8 cellular contexts compared by ENCODE assay signal in the genomic region with DNA sequence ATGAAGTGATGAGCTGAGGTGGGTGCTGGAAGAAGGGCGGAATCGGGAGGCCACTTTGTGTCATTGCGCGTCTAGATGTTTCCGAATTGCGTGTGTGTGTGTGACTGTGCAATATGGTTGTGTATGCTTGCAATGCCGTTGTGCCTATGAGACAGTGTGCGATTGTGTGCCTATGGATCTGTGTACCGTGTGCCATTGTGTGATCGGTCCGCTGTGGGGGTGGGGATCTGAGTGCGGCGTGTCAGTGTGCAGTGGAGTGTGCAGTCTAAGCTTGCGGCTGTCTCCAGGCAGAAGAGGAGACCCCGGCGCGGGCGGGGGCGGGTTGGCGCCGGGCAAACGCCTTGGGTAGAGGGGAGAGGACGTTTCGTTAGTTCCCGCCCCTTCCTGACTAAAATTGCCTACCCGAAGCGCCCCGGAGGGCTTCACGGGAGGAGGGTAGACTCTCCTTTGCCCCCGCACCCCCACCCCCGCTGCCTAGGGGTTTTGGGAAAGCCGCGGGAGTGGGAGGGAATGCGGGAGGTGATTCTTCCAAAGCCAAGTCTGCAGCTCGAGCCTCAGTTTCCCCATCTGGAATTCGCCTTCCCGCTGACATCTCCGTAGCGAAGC. TPM values are rescaled to one million over a fixed set of nuclear protein-coding genes. Genes with fewer than 3 reads are reported as not detected.
DNase-seq lines count a peak whose midpoint lies in the region; ATAC-seq and TF ChIP-seq lines count a peak whose summit lies in the region.

No MANE protein-coding gene starts in this region.

- H3K23ac ChIP-seq in IMR-90 (ENCODE audit: low read depth, low read length): peak overlapping the region; percentile 99

- H3K14ac ChIP-seq in IMR-90 (replicated peaks; ENCODE audit: low read depth, low read length): peak overlapping the region; percentile 88

- peak overlapping the region; percentile 86 for H3K4me2 ChIP-seq in IMR-90 (ENCODE audit: low read depth, low read length)

- 0 out of 2 replicates have a peak, but pooled peaks have one; percentile 11 for TF ChIP-seq POLR2A in IMR-90 (IDR thresholded peaks at IDR 0.05; ENCODE audit: low read depth, low read length)

- H2AK9ac ChIP-seq in IMR-90 (replicated peaks; ENCODE audit: low read depth, low read length, poor library complexity): peak overlapping the region; percentile 90

- H3K9ac ChIP-seq in IMR-90 (ENCODE audit: low read depth, low read length): peak overlapping the region; percentile 60

- H3K4me3 Mint-ChIP-seq in activated CD4-positive, alpha-beta T cell treated with anti-CD3 and anti-CD28 coated beads for 36 hours: peak overlapping the region; percentile 75
- peak overlapping the region; percentile 83 for H3K4me3 Mint-ChIP-seq in stimulated activated naive CD8-positive, alpha-beta T cell treated with anti-CD3 and anti-CD28 coated beads, Interleukin-15, Interleukin-2, amounts not matched to agents 100 ng/mL and 50 ng/mL, for 24 hours

- H4K5ac ChIP-seq in IMR-90 (ENCODE audit: low read depth, low read length): peak overlapping the region; percentile 86

- H3K27ac ChIP-seq in IMR-90 (ENCODE audit: insufficient read depth, low read length): peak overlapping the region; percentile 84
- H3K27ac ChIP-seq in ectodermal cell (ENCODE audit: insufficient read depth, low read depth, low read length, poor library complexity, severe bottlenecking): peak overlapping the region; percentile 98
- H3K27ac ChIP-seq in lung (ENCODE audit: low read depth in 1 of 2, low read length in 1 of 2): peak overlapping the region; percentile 72 to 75

- H2BK5ac ChIP-seq in IMR-90 (ENCODE audit: low read depth, low read length, poor library complexity, severe bottlenecking): peak overlapping the region; percentile 72

- 7% methylated on average over 6 of the region's 39 CpGs; no CpG with 5 or more reads in 1 of the 2 experiments for WGBS in IMR-90 (ENCODE audit: extremely low coverage in 2 of 2, insufficient read length in 1 of 2), 2 experiments
- 11 to 13% methylated on average over 39 of the region's 39 CpGs for WGBS in ectodermal cell, 2 experiments
- WGBS in lung, 2 donors: 2 to 19% methylated on average over 39 of the region's 39 CpGs

- peak overlapping the region; percentile 41 for H3K4me3 ChIP-seq in IMR-90 (ENCODE audit: insufficient read depth, low read depth, low read length)
- H3K4me3 ChIP-seq in ectodermal cell (ENCODE audit: insufficient read depth, low read depth, low read length): peak overlapping the region; percentile 45
- H3K4me3 ChIP-seq in lung: peak overlapping the region; percentile 17

- peak overlapping the region; percentile 96 for H3K4ac ChIP-seq in IMR-90 (ENCODE audit: low read depth, low read length)

- POLR2A ChIA-PET in IMR-90 (lab: Charles Lee; ENCODE audit: unreplicated experiment): no interaction called here
- POLR2A ChIA-PET in activated CD4-positive, alpha-beta T cell treated with anti-CD3 and anti-CD28 coated beads for 36 hours (lab: Charles Lee): interaction anchor here (0.6 kb wide), 1 partner anchor 168 kb away, joined by 3 read pairs; no protein-coding TSS in a partner anchor

- no peaks in the 10 kb centered on the region for H3K27me3 Mint-ChIP-seq in activated CD4-positive, alpha-beta T cell treated with anti-CD3 and anti-CD28 coated beads for 36 hours
- H3K27me3 Mint-ChIP-seq in stimulated activated naive CD8-positive, alpha-beta T cell treated with anti-CD3 and anti-CD28 coated beads, Interleukin-15, Interleukin-2, amounts not matched to agents 100 ng/mL and 50 ng/mL, for 24 hours: no peaks in the 10 kb centered on the region

- dilution Hi-C loops in IMR-90 (cut with HindIII; ENCODE audit: low sequenced_read_pairs, unreplicated experiment): no loop called here

- H2BK120ac ChIP-seq in IMR-90 (ENCODE audit: low read depth, low read length): peak overlapping the region; percentile 86

- peak overlapping the region; percentile 82 for H2AFZ ChIP-seq in IMR-90 (replicated peaks; ENCODE audit: low read length, poor library complexity)

- intact Hi-C loops in IMR-90 (cut with micrococcal nuclease): loop anchor here (2.0 kb wide), 1 partner anchor 82 kb away; a partner anchor contains a TSS
- intact Hi-C loops in activated CD4-positive, alpha-beta T cell treated with anti-CD3 and anti-CD28 coated beads for 36 hours (cut with DNase I, micrococcal nuclease): loop anchor here (2.0 to 5.0 kb wide), 4 partner anchors 36 to 192 kb away; a partner anchor contains a TSS

- H3K9me3 Mint-ChIP-seq in activated CD4-positive, alpha-beta T cell treated with anti-CD3 and anti-CD28 coated beads for 36 hours (ENCODE audit: low read depth): no peaks in the 10 kb centered on the region
- no peaks in the 10 kb centered on the region for H3K9me3 Mint-ChIP-seq in stimulated activated naive CD8-positive, alpha-beta T cell treated with anti-CD3 and anti-CD28 coated beads, Interleukin-15, Interleukin-2, amounts not matched to agents 100 ng/mL and 50 ng/mL, for 24 hours

- H4K20me1 ChIP-seq in IMR-90 (ENCODE audit: insufficient read depth, low read length): peaks cover 6% of the 10 kb centered on the region

- ATAC-seq in IMR-90 (ENCODE audit: low read depth) (no peak), lung (ENCODE audit: insufficient read depth, low FRiP score) (no peak), HG03354 (IDR thresholded peaks at IDR 0.05; ENCODE audit: poor library complexity, severe bottlenecking, unreplicated experiment) (no peak)
- ATAC-seq in activated CD4-positive, alpha-beta T cell treated with anti-CD3 and anti-CD28 coated beads for 36 hours: peak; percentile 64

- peaks cover 38% of the 10 kb centered on the region for H3K4me1 Mint-ChIP-seq in activated CD4-positive, alpha-beta T cell treated with anti-CD3 and anti-CD28 coated beads for 36 hours
- H3K4me1 Mint-ChIP-seq in stimulated activated naive CD8-positive, alpha-beta T cell treated with anti-CD3 and anti-CD28 coated beads, Interleukin-15, Interleukin-2, amounts not matched to agents 100 ng/mL and 50 ng/mL, for 24 hours (ENCODE audit: low read depth): peaks cover 60% of the 10 kb centered on the region

- TF ChIP-seq RAD21 in IMR-90 (IDR thresholded peaks at IDR 0.05; ENCODE audit: low read length): no peak

- peak overlapping the region; percentile 79 to 91 for H4K8ac ChIP-seq in IMR-90 (ENCODE audit: low read depth in 2 of 2, low read length in 2 of 2)

- BruUV-seq in IMR-90 (replicated peaks; lab: Mats Ljungman, UMichigan): no TSS peak

- H3K18ac ChIP-seq in IMR-90 (ENCODE audit: low read depth, low read length): peak overlapping the region; percentile 70

- peaks cover 6 to 56% of the 10 kb centered on the region in 2 experiments for H3K79me1 ChIP-seq in IMR-90 (ENCODE audit: low read depth in 1 of 2, low read length in 2 of 2)

- H3K9me3 ChIP-seq in IMR-90 (ENCODE audit: control insufficient read depth, insufficient read depth, low read length) (no peaks in the 10 kb centered on the region), ectodermal cell (ENCODE audit: control insufficient read depth, low read length) (no peaks in the 10 kb centered on the region), lung (ENCODE audit: control insufficient read depth in 2 of 2, insufficient read depth in 1 of 2, low read length in 1 of 2) (no peaks in the 10 kb centered on the region)

- H3K27me3 ChIP-seq in IMR-90 (ENCODE audit: control insufficient read depth, insufficient read depth, low read length) (no peaks in the 10 kb centered on the region), ectodermal cell (ENCODE audit: control insufficient read depth, insufficient read depth, low read length, poor library complexity, severe bottlenecking) (no peaks in the 10 kb centered on the region), lung (ENCODE audit: control insufficient read depth, insufficient read depth) (no peaks in the 10 kb centered on the region)

- in situ Hi-C loops in IMR-90 (cut with MboI; ENCODE audit: low sequenced_read_pairs): no loop called here

- H2BK20ac ChIP-seq in IMR-90 (ENCODE audit: low read depth, low read length): peak overlapping the region; percentile 81

- H3K9me1 ChIP-seq in IMR-90 (ENCODE audit: insufficient read depth, low read length): peaks cover 38% of the 10 kb centered on the region

- H2AK5ac ChIP-seq in IMR-90 (ENCODE audit: low read depth, low read length): peak overlapping the region; percentile 100

- peak overlapping the region; percentile 82; the same call in 2 of the 3 replicates for H2BK15ac ChIP-seq in IMR-90 (ENCODE audit: low read depth, low read length)

- H3K36me3 ChIP-seq in IMR-90 (ENCODE audit: control insufficient read depth, insufficient read depth, low read length) (peaks cover 26% of the 10 kb centered on the region), ectodermal cell (ENCODE audit: control insufficient read depth, insufficient read depth, low read length) (peaks cover 28% of the 10 kb centered on the region), lung (ENCODE audit: control insufficient read depth in 2 of 2, insufficient read depth in 2 of 2, low read length in 2 of 2) (peaks cover 0 to 34% of the 10 kb centered on the region in 2 donors)

- peak overlapping the region; percentile 86 for H3K27ac Mint-ChIP-seq in activated CD4-positive, alpha-beta T cell treated with anti-CD3 and anti-CD28 coated beads for 36 hours
- peak overlapping the region; percentile 95 for H3K27ac Mint-ChIP-seq in stimulated activated naive CD8-positive, alpha-beta T cell treated with anti-CD3 and anti-CD28 coated beads, Interleukin-15, Interleukin-2, amounts not matched to agents 100 ng/mL and 50 ng/mL, for 24 hours

- peak overlapping the region; percentile 88 for H4K91ac ChIP-seq in IMR-90 (ENCODE audit: insufficient read depth, low read depth, low read length)

- H3K56ac ChIP-seq in IMR-90 (ENCODE audit: extremely low read depth, insufficient read depth, low read length): peak overlapping the region; percentile 57

- peaks cover 33% of the 10 kb centered on the region for H3K36me3 Mint-ChIP-seq in activated CD4-positive, alpha-beta T cell treated with anti-CD3 and anti-CD28 coated beads for 36 hours (ENCODE audit: low read depth)
- H3K36me3 Mint-ChIP-seq in stimulated activated naive CD8-positive, alpha-beta T cell treated with anti-CD3 and anti-CD28 coated beads, Interleukin-15, Interleukin-2, amounts not matched to agents 100 ng/mL and 50 ng/mL, for 24 hours (ENCODE audit: low read depth): peaks cover 28% of the 10 kb centered on the region

- DNase-seq in IMR-90 (peak; percentile 59), lung (ENCODE audit: low spot score) (no peak), AG08395 (ENCODE audit: low spot score) (no peak), globus pallidus (ENCODE audit: low spot score) (no peak)
- DNase-seq in activated CD4-positive, alpha-beta T cell treated with anti-CD3 and anti-CD28 coated beads for 36 hours: peak; percentile 72

- peaks cover 57% of the 10 kb centered on the region for H3K4me1 ChIP-seq in IMR-90 (ENCODE audit: control insufficient read depth, insufficient read depth, low read length)
- peaks cover 49% of the 10 kb centered on the region for H3K4me1 ChIP-seq in ectodermal cell (ENCODE audit: control insufficient read depth, insufficient read depth, low read length)
- H3K4me1 ChIP-seq in lung (ENCODE audit: control insufficient read depth in 2 of 2, insufficient read depth in 2 of 2, low read length in 2 of 2): peaks cover 14 to 24% of the 10 kb centered on the region in 2 donors

- no peak for TF ChIP-seq CTCF in IMR-90 (conservative IDR thresholded peaks at IDR 0.05; ENCODE audit: low read depth, low read length)
- TF ChIP-seq CTCF in lung (IDR thresholded peaks at IDR 0.05; ENCODE audit: control extremely low read depth, extremely low read depth): no peak

- CTCF ChIA-PET in IMR-90 (lab: Yijun Ruan, JAX): interaction anchor here (0.6 to 2.7 kb wide), 9 partner anchors 8 to 100 kb away, joined by 3 to 16 read pairs (median 4); a partner anchor contains a TSS
- CTCF ChIA-PET in activated CD4-positive, alpha-beta T cell treated with anti-CD3 and anti-CD28 coated beads for 36 hours (lab: Charles Lee): interaction anchor here (0.6 to 7.9 kb wide), 32 partner anchors 11 to 291 kb away, joined by 3 to 101 read pairs (median 4); a partner anchor contains a TSS

RNA-seq across cellular contexts. Expression of a gene that starts 24.2 kb away (rescaled TPM):
- total RNA-seq in IMR-90 (2012; rRNA removed): 2.5 and 2.9 TPM in 2 replicates
- 3.8 TPM in 2 replicates for polyA plus RNA-seq in IMR-90 (2012; rRNA removed)
- 2.5 and 3.2 TPM in 2 replicates for polyA plus RNA-seq in IMR-90 (2012; cell fraction: cytosol; rRNA removed)
- polyA plus RNA-seq in IMR-90 (2012; cell fraction: nucleus; rRNA removed; ENCODE audit: low replicate concordance): 11.1 and 15.3 TPM in 2 replicates
- not detected for total RNA-seq in activated CD4-positive, alpha-beta T cell treated with anti-CD3 and anti-CD28 coated beads for 36 hours
- polyA plus RNA-seq in ectodermal cell (2013, experiment 1 of 4): 2.1 TPM
- 2.1 TPM for polyA plus RNA-seq in ectodermal cell (2013, experiment 2 of 4)
- polyA plus RNA-seq in ectodermal cell (2013, experiment 3 of 4): 1.5 TPM
- 2.0 TPM for polyA plus RNA-seq in ectodermal cell (2013, experiment 4 of 4)
- total RNA-seq in lung: 1 to 10 TPM; 2.7 to 5.1 TPM
- polyA plus RNA-seq in lung: under 1 TPM; 0.14 to 0.39 TPM

RNA-seq across cellular contexts. Expression of a gene that starts 28.3 kb away (rescaled TPM):
- total RNA-seq in IMR-90 (2012; rRNA removed) (1.1 and 1.6 TPM in 2 replicates), lung (1 to 10 TPM; 3.1 to 8.7 TPM)
- polyA plus RNA-seq in IMR-90 (2012; rRNA removed) (0.60 and 0.65 TPM in 2 replicates), lung (under 1 TPM; 0.08 to 0.24 TPM)
- polyA plus RNA-seq in IMR-90 (2012; cell fraction: cytosol; rRNA removed): 0.12 and 0.24 TPM in 2 replicates
- 4.4 and 5.1 TPM in 2 replicates for polyA plus RNA-seq in IMR-90 (2012; cell fraction: nucleus; rRNA removed; ENCODE audit: low replicate concordance)
- not detected for total RNA-seq in activated CD4-positive, alpha-beta T cell treated with anti-CD3 and anti-CD28 coated beads for 36 hours
- polyA plus RNA-seq in ectodermal cell (2013, experiment 1 of 4): 28.9 TPM
- 29.9 TPM for polyA plus RNA-seq in ectodermal cell (2013, experiment 2 of 4)
- 21.9 TPM for polyA plus RNA-seq in ectodermal cell (2013, experiment 3 of 4)
- polyA plus RNA-seq in ectodermal cell (2013, experiment 4 of 4): 24.8 TPM

RNA-seq across cellular contexts. Expression of a gene that starts 37.4 kb away (rescaled TPM):
- total RNA-seq in IMR-90 (2012; rRNA removed) (21.1 and 21.9 TPM in 2 replicates), lung (100 to 1,000 TPM in 1 of 2 donors, 10 to 100 TPM in 1; 63.9 to 116 TPM)
- polyA plus RNA-seq in IMR-90 (2012; rRNA removed) (58.9 and 72.1 TPM in 2 replicates), lung (10 to 100 TPM; 44.8 to 73.4 TPM)
- 70.3 and 79.6 TPM in 2 replicates for polyA plus RNA-seq in IMR-90 (2012; cell fraction: cytosol; rRNA removed)
- 18.5 and 26.3 TPM in 2 replicates for polyA plus RNA-seq in IMR-90 (2012; cell fraction: nucleus; rRNA removed; ENCODE audit: low replicate concordance)
- under 1 TPM; 0.16 to 0.34 TPM for total RNA-seq in activated CD4-positive, alpha-beta T cell treated with anti-CD3 and anti-CD28 coated beads for 36 hours
- 138 TPM for polyA plus RNA-seq in ectodermal cell (2013, experiment 1 of 4)
- 131 TPM for polyA plus RNA-seq in ectodermal cell (2013, experiment 2 of 4)
- polyA plus RNA-seq in ectodermal cell (2013, experiment 3 of 4): 80.2 TPM
- polyA plus RNA-seq in ectodermal cell (2013, experiment 4 of 4): 96.7 TPM

Comparison
In these comparisons a context has a peak if more than half of its experiments do, and no peak if none do; other contexts are left out.
1. DNase-seq: peak in IMR-90 (single experiment) and activated CD4-positive, alpha-beta T cell treated with anti-CD3 and anti-CD28 coated beads for 36 hours (single experiment); none in lung (single experiment), AG08395 (single experiment) and globus pallidus (single experiment).
2. RNA of a gene that starts 37.4 kb away (total RNA-seq): 63.9 to 116 TPM in lung and 21.1 to 21.9 TPM in IMR-90; 0.16 to 0.34 TPM in activated CD4-positive, alpha-beta T cell treated with anti-CD3 and anti-CD28 coated beads for 36 hours; every median in the first group is over 10 times any median in the second.
3. Peak in every context shown above with its lines, with median percentiles within 50 percentile points of each other: H3K27ac ChIP-seq and H3K4me3 ChIP-seq.